ENCODE assay signal across 1 cellular context in genomic region chr6:85460154-85460950, GRCh38.
TF ChIP-seq lines count a peak whose summit lies in the region.

No MANE protein-coding gene starts in this region.

TF ChIP-seq in GM23338, 12 proteins besides CTCF, POLR2A, EP300 and RAD21 (continued from another document):
- TF ChIP-seq, protein P1, sequence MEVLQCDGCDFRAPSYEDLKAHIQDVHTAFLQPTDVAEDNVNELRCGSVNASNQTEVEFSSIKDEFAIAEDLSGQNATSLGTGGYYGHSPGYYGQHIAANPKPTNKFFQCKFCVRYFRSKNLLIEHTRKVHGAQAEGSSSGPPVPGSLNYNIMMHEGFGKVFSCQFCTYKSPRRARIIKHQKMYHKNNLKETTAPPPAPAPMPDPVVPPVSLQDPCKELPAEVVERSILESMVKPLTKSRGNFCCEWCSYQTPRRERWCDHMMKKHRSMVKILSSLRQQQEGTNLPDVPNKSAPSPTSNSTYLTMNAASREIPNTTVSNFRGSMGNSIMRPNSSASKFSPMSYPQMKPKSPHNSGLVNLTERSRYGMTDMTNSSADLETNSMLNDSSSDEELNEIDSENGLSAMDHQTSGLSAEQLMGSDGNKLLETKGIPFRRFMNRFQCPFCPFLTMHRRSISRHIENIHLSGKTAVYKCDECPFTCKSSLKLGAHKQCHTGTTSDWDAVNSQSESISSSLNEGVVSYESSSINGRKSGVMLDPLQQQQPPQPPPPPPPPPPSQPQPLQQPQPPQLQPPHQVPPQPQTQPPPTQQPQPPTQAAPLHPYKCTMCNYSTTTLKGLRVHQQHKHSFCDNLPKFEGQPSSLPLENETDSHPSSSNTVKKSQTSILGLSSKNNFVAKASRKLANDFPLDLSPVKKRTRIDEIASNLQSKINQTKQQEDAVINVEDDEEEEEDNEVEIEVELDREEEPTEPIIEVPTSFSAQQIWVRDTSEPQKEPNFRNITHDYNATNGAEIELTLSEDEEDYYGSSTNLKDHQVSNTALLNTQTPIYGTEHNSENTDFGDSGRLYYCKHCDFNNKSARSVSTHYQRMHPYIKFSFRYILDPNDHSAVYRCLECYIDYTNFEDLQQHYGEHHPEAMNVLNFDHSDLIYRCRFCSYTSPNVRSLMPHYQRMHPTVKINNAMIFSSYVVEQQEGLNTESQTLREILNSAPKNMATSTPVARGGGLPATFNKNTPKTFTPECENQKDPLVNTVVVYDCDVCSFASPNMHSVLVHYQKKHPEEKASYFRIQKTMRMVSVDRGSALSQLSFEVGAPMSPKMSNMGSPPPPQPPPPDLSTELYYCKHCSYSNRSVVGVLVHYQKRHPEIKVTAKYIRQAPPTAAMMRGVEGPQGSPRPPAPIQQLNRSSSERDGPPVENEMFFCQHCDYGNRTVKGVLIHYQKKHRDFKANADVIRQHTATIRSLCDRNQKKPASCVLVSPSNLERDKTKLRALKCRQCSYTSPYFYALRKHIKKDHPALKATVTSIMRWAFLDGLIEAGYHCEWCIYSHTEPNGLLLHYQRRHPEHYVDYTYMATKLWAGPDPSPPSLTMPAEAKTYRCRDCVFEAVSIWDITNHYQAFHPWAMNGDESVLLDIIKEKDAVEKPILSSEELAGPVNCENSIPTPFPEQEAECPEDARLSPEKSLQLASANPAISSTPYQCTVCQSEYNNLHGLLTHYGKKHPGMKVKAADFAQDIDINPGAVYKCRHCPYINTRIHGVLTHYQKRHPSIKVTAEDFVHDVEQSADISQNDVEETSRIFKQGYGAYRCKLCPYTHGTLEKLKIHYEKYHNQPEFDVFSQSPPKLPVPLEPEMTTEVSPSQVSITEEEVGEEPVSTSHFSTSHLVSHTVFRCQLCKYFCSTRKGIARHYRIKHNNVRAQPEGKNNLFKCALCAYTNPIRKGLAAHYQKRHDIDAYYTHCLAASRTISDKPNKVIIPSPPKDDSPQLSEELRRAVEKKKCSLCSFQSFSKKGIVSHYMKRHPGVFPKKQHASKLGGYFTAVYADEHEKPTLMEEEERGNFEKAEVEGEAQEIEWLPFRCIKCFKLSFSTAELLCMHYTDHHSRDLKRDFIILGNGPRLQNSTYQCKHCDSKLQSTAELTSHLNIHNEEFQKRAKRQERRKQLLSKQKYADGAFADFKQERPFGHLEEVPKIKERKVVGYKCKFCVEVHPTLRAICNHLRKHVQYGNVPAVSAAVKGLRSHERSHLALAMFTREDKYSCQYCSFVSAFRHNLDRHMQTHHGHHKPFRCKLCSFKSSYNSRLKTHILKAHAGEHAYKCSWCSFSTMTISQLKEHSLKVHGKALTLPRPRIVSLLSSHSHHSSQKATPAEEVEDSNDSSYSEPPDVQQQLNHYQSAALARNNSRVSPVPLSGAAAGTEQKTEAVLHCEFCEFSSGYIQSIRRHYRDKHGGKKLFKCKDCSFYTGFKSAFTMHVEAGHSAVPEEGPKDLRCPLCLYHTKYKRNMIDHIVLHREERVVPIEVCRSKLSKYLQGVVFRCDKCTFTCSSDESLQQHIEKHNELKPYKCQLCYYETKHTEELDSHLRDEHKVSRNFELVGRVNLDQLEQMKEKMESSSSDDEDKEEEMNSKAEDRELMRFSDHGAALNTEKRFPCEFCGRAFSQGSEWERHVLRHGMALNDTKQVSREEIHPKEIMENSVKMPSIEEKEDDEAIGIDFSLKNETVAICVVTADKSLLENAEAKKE (CRISPR knock-in tag; IDR thresholded peaks at IDR 0.05), result no peak
- TF ChIP-seq JUNB (IDR thresholded peaks at IDR 0.05; ENCODE audit: unreplicated experiment), result no peak
- TF ChIP-seq NANOG (IDR thresholded peaks at IDR 0.05; ENCODE audit: borderline replicate concordance), result no peak
- TF ChIP-seq REST (IDR thresholded peaks at IDR 0.05; ENCODE audit: unreplicated experiment), result no peak
- no peak for TF ChIP-seq EZH2phosphoT487 (IDR thresholded peaks at IDR 0.05; ENCODE audit: unreplicated experiment)
- no peak for TF ChIP-seq CREB1 (CRISPR knock-in tag; IDR thresholded peaks at IDR 0.05; ENCODE audit: low read depth)
